ENCODE assay signal across 8 cellular contexts in genomic region chr20:50790651-50791277, GRCh38. TPM values are rescaled to one million over a fixed set of nuclear protein-coding genes. Genes with fewer than 3 reads are reported as not detected.
DNase-seq lines count a peak whose midpoint lies in the region; ATAC-seq and TF ChIP-seq lines count a peak whose summit lies in the region.

No MANE protein-coding gene starts in this region.

- no peaks in the 10 kb centered on the region for H3K27me3 ChIP-seq in esophagus squamous epithelium
- no peaks in the 10 kb centered on the region for H3K27me3 ChIP-seq in naive thymus-derived CD4-positive, alpha-beta T cell (ENCODE audit: control insufficient read depth in 2 of 2, insufficient read depth in 2 of 2, low read length in 2 of 2)

- H3K4me1 ChIP-seq in esophagus squamous epithelium = peaks cover 22 to 61% (median 25%) of the 10 kb centered on the region in 3 donors
- peaks cover 11 to 16% of the 10 kb centered on the region in 2 donors for H3K4me1 ChIP-seq in naive thymus-derived CD4-positive, alpha-beta T cell (ENCODE audit: control insufficient read depth in 2 of 2, insufficient read depth in 2 of 2, low read length in 2 of 2)

- peak overlapping the region in 8 of 9 donors; percentile 63 to 86 (median 78) for H3K27ac Mint-ChIP-seq in naive thymus-derived CD4-positive, alpha-beta T cell
- peak overlapping the region; percentile 92 for H3K27ac Mint-ChIP-seq in stimulated activated memory B cell treated with anti-CD40 and anti-IgM and Interleukin-4, amounts not matched to agents 10 μg/mL and 1 μg/mL and 100 μg/mL, for 72 hours

- TF ChIP-seq CTCF in esophagus squamous epithelium (IDR thresholded peaks at IDR 0.05) = peak; percentile 65 to 88 (median 78)

- no peaks in the 10 kb centered on the region for H3K9me3 ChIP-seq in esophagus squamous epithelium
- no peaks in the 10 kb centered on the region for H3K9me3 ChIP-seq in naive thymus-derived CD4-positive, alpha-beta T cell (ENCODE audit: control insufficient read depth in 2 of 3, low read length in 3 of 3)

- H3K36me3 ChIP-seq in esophagus squamous epithelium = no peaks in the 10 kb centered on the region
- H3K36me3 ChIP-seq in naive thymus-derived CD4-positive, alpha-beta T cell (ENCODE audit: control insufficient read depth in 2 of 3, insufficient read depth in 3 of 3, low read length in 3 of 3) = peaks cover 0 to 4% (median 0%) of the 10 kb centered on the region in 3 experiments

- WGBS in esophagus squamous epithelium, 2 donors = 3 to 16% methylated on average over 4 to 5 of the region's 23 CpGs

- in situ Hi-C loops in Caki2 (cut with HindIII; ENCODE audit: low pct_unique_long_range_greater_than_20kb, low sequenced_read_pairs) = no loop called here

- H3K27ac ChIP-seq in esophagus squamous epithelium = peak overlapping the region; percentile 78 to 87 (median 85)
- peak overlapping the region; percentile 69 for H3K27ac ChIP-seq in naive thymus-derived CD4-positive, alpha-beta T cell (ENCODE audit: low read depth, low read length)

- peak overlapping the region in 4 of 10 donors; percentile 27 to 63 (median 39) for H3K4me3 Mint-ChIP-seq in naive thymus-derived CD4-positive, alpha-beta T cell
- H3K4me3 Mint-ChIP-seq in stimulated activated memory B cell treated with anti-CD40 and anti-IgM and Interleukin-4, amounts not matched to agents 10 μg/mL and 1 μg/mL and 100 μg/mL, for 72 hours = no peak overlapping the region

- peak in 1 of 4 donors; percentile 20 for TF ChIP-seq POLR2A in esophagus squamous epithelium (IDR thresholded peaks at IDR 0.05)

- DNase-seq in Caki2 (ENCODE audit: low read depth) = peak; percentile 89
- DNase-seq in HT-29 (ENCODE audit: low spot score) = peak; percentile 99
- peak; percentile 49 for DNase-seq in OCI-M2 (lab: John Stamatoyannopoulos, UW; ENCODE audit: unreplicated experiment)
- peak; percentile 86 to 90 for DNase-seq in activated T-cell treated with anti-CD3 and anti-CD28 coated beads, Interleukin-2, amount 50 U/mL, for 48 hours
- DNase-seq in esophagus squamous epithelium (lab: John Stamatoyannopoulos, UW) = peak; percentile 32
- peak; percentile 62 to 80 (median 77) for DNase-seq in naive thymus-derived CD4-positive, alpha-beta T cell

- ATAC-seq in GM19463 (IDR thresholded peaks at IDR 0.05; ENCODE audit: unreplicated experiment) = peak; percentile 67
- peak; percentile 68 for ATAC-seq in naive thymus-derived CD4-positive, alpha-beta T cell
- peak; percentile 81 for ATAC-seq in stimulated activated memory B cell treated with anti-CD40 and anti-IgM and Interleukin-4, amounts not matched to agents 10 μg/mL and 1 μg/mL and 100 μg/mL, for 72 hours

- H3K4me3 ChIP-seq in esophagus squamous epithelium = peak overlapping the region in 3 of 4 donors; percentile 25 to 52 (median 31)
- peak overlapping the region; percentile 40 for H3K4me3 ChIP-seq in naive thymus-derived CD4-positive, alpha-beta T cell (ENCODE audit: low read length)

- CTCF ChIA-PET in naive thymus-derived CD4-positive, alpha-beta T cell (lab: Charles Lee) = interaction anchor here (0.5 to 9.0 kb wide), 17 partner anchors 12 to 1613 kb away, joined by 3 to 147 read pairs (median 4); partner anchors contain the start of genes ADNP, DPM1 and MOCS3

- no peaks in the 10 kb centered on the region for H3K36me3 Mint-ChIP-seq in naive thymus-derived CD4-positive, alpha-beta T cell
- no peaks in the 10 kb centered on the region for H3K36me3 Mint-ChIP-seq in stimulated activated memory B cell treated with anti-CD40 and anti-IgM and Interleukin-4, amounts not matched to agents 10 μg/mL and 1 μg/mL and 100 μg/mL, for 72 hours

- H3K27me3 Mint-ChIP-seq in naive thymus-derived CD4-positive, alpha-beta T cell = no peaks in the 10 kb centered on the region
- H3K27me3 Mint-ChIP-seq in stimulated activated memory B cell treated with anti-CD40 and anti-IgM and Interleukin-4, amounts not matched to agents 10 μg/mL and 1 μg/mL and 100 μg/mL, for 72 hours = no peaks in the 10 kb centered on the region

- H3K9me3 Mint-ChIP-seq in naive thymus-derived CD4-positive, alpha-beta T cell = no peaks in the 10 kb centered on the region
- H3K9me3 Mint-ChIP-seq in stimulated activated memory B cell treated with anti-CD40 and anti-IgM and Interleukin-4, amounts not matched to agents 10 μg/mL and 1 μg/mL and 100 μg/mL, for 72 hours = no peaks in the 10 kb centered on the region

- H3K4me1 Mint-ChIP-seq in naive thymus-derived CD4-positive, alpha-beta T cell = peaks cover 0 to 28% (median 15%) of the 10 kb centered on the region in 7 donors
- H3K4me1 Mint-ChIP-seq in stimulated activated memory B cell treated with anti-CD40 and anti-IgM and Interleukin-4, amounts not matched to agents 10 μg/mL and 1 μg/mL and 100 μg/mL, for 72 hours = peaks cover 14% of the 10 kb centered on the region

- POLR2A ChIA-PET in naive thymus-derived CD4-positive, alpha-beta T cell (lab: Charles Lee) = interaction anchor here (0.6 to 3.4 kb wide), 10 partner anchors 24 to 197 kb away, joined by 3 to 51 read pairs (median 3); partner anchors contain the start of genes ADNP, DPM1 and MOCS3

- intact Hi-C loops in esophagus squamous epithelium (cut with DNase I) = no loop called here
- intact Hi-C loops in naive thymus-derived CD4-positive, alpha-beta T cell (cut with micrococcal nuclease) = loop anchor here (1.0 to 10.0 kb wide), 8 partner anchors 42 to 598 kb away; partner anchors contain the start of genes ADNP (in 1 of the 2), CEBPB (in 1 of the 2), DPM1 (in 1 of the 2) and MOCS3 (in 1 of the 2)

RNA-seq across cellular contexts. Expression of gene BCAS4, which starts 4.1 kb away (rescaled TPM):
- total RNA-seq in Caki2 (2014; rRNA removed; shearing (Covaris generic); ENCODE audit: low replicate concordance) = 84.7 and 97.7 TPM in 2 replicates
- 4.4 and 14.8 TPM in 2 replicates for total RNA-seq in HT-29 (2014; rRNA removed; shearing (Covaris generic))
- 1 to 10 TPM in 1 of 4 donors, under 1 TPM in 3; 0.18 to 2.3 (median 0.54) TPM for total RNA-seq in esophagus squamous epithelium
- total RNA-seq in naive thymus-derived CD4-positive, alpha-beta T cell = 10 to 100 TPM in 4 of 5 experiments, 1 to 10 TPM in 1; 5.5 to 54.0 (median 45.0) TPM
- polyA plus RNA-seq in naive thymus-derived CD4-positive, alpha-beta T cell = 10 to 100 TPM; 23.3 to 24.1 TPM

RNA-seq across cellular contexts. Expression of gene PARD6B, which starts 59.4 kb away (rescaled TPM):
- 58.6 and 82.5 TPM in 2 replicates for total RNA-seq in Caki2 (2014; rRNA removed; shearing (Covaris generic); ENCODE audit: low replicate concordance)
- total RNA-seq in HT-29 (2014; rRNA removed; shearing (Covaris generic)) = 23.7 and 29.9 TPM in 2 replicates
- 1 to 10 TPM; 4.7 to 6.5 (median 5.3) TPM for total RNA-seq in esophagus squamous epithelium
- total RNA-seq in naive thymus-derived CD4-positive, alpha-beta T cell = 10 to 100 TPM in 2 of 5 experiments, 1 to 10 TPM in 3; 5.2 to 10.8 (median 7.7) TPM
- 1 to 10 TPM in 1 of 2 donors, under 1 TPM in 1; 0.60 to 1.9 TPM for polyA plus RNA-seq in naive thymus-derived CD4-positive, alpha-beta T cell

Comparison
In these comparisons a context has a peak if more than half of its experiments do, and no peak if none do; other contexts are left out.
1. Peak in every context shown above with its lines: DNase-seq, ATAC-seq, H3K4me3 ChIP-seq and H3K27ac ChIP-seq.
2. DNase-seq: peak in every context shown above with its lines; median percentile 99 in HT-29; 89 in Caki2; 88 in activated T-cell treated with anti-CD3 and anti-CD28 coated beads, Interleukin-2, amount 50 U/mL, for 48 hours; 77 in naive thymus-derived CD4-positive, alpha-beta T cell; 49 in OCI-M2; 32 in esophagus squamous epithelium.